Comparison of ENCODE assay signal across 15 cellular contexts in genomic region chr11:66339163-66339675, GRCh38. TPM values are rescaled to one million over a fixed set of nuclear protein-coding genes. Genes with fewer than 3 reads are reported as not detected.
DNase-seq lines count a peak whose midpoint lies in the region; ATAC-seq and TF ChIP-seq lines count a peak whose summit lies in the region.
"Had no signal": no experiment of that assay in that cellular context is flagged by ENCODE, and none has a peak within 500 bp of the region (broad histone marks: within the 10 kb centered on the region; RNA-seq: fewer than 3 reads in every experiment).

No MANE protein-coding gene starts in this region.

- TF ChIP-seq EP300 in SK-N-SH (IDR thresholded peaks at IDR 0.05; ENCODE audit: borderline replicate concordance in 1 of 2, low read depth in 1 of 2, low read length in 1 of 2) (no peak), sigmoid colon (IDR thresholded peaks at IDR 0.05) (no peak)

- H3K79me2 ChIP-seq in SK-N-SH (ENCODE audit: insufficient read depth): peaks cover 39% of the 10 kb centered on the region

- no peak for TF ChIP-seq POLR2A in sigmoid colon (IDR thresholded peaks at IDR 0.05)

- peak overlapping the region in 1 of 2 experiments; percentile 94; a peak in 1 of 4 replicates for H3K27ac ChIP-seq in SK-N-SH (ENCODE audit: low read depth in 2 of 2, low read length in 1 of 2)
- no peak overlapping the region for H3K27ac ChIP-seq in sigmoid colon

- no peak overlapping the region for H3K9ac ChIP-seq in SK-N-SH

- H3K9me3 ChIP-seq in SK-N-SH: no peaks in the 10 kb centered on the region
- no peaks in the 10 kb centered on the region for H3K9me3 ChIP-seq in sigmoid colon

- H3K27me3 ChIP-seq in SK-N-SH (ENCODE audit: insufficient read depth) (no peaks in the 10 kb centered on the region), sigmoid colon (no peaks in the 10 kb centered on the region)

- 0 out of 2 replicates have a peak overlapping the region, but pooled peaks have one; percentile 3 for H3K4me2 ChIP-seq in SK-N-SH

- CTCF ChIA-PET in SK-N-SH (lab: Yijun Ruan, JAX): interaction anchor here (5.4 kb wide), 1 partner anchor 27 kb away, joined by 74 read pairs; no protein-coding TSS in a partner anchor

- no peaks in the 10 kb centered on the region; the same call in 1 of the 2 replicates for H4K20me1 ChIP-seq in SK-N-SH (ENCODE audit: insufficient read depth)

- no peak for ATAC-seq in SK-N-SH treated with all-trans-retinoic acid at 6 μM for 48 hours
- ATAC-seq in esophagus mucosa: peak; percentile 63
- ATAC-seq in HG03039 (IDR thresholded peaks at IDR 0.05; ENCODE audit: unreplicated experiment): no peak
- ATAC-seq: activated CD8-positive, alpha-beta memory T cell treated with anti-CD3 and anti-CD28 coated beads, Interleukin-2, amount 10 ng/mL, durations not matched to agents 7 days and 5 days; WTC11 had no signal

- DNase-seq in SK-N-SH (no peak), RPMI7951 (ENCODE audit: low read depth) (peak; percentile 87), sigmoid colon (peak; percentile 36), DMS114 treated with DMSO at 0.1 percent for 48 hours (lab: John Stamatoyannopoulos, UW; ENCODE audit: unreplicated experiment) (no peak)
- DNase-seq in stimulated activated CD4-positive, alpha-beta T cell treated with anti-CD3 and anti-CD28 coated beads, Interleukin-1b, Interleukin-23, amount 100 ng/mL, for 48 hours: no peak
- DNase-seq: activated CD8-positive, alpha-beta memory T cell treated with anti-CD3 and anti-CD28 coated beads, Interleukin-2, amount 10 ng/mL, durations not matched to agents 7 days and 5 days; central memory CD4-positive, alpha-beta T cell; NCI-H187; NCI-H526; substantia nigra had no signal

- H3F3A ChIP-seq in SK-N-SH (replicated peaks; ENCODE audit: insufficient read depth): peaks cover 10% of the 10 kb centered on the region

- intact Hi-C loops in sigmoid colon (cut with DNase I): no loop called here

- H3K4me3 ChIP-seq in SK-N-SH (ENCODE audit: low read depth in 2 of 2, low read length in 1 of 2) (no peak overlapping the region), sigmoid colon (no peak overlapping the region)

- TF ChIP-seq RAD21 in SK-N-SH (IDR thresholded peaks at IDR 0.05; ENCODE audit: low read length): no peak

- TF ChIP-seq CTCF in SK-N-SH (IDR thresholded peaks at IDR 0.05) (no peak), sigmoid colon (IDR thresholded peaks at IDR 0.05) (no peak)

- H3K4me1 ChIP-seq in SK-N-SH (ENCODE audit: control insufficient read depth in 1 of 2, insufficient read depth in 2 of 2, low read depth in 1 of 2, low read length in 1 of 2) (peaks cover 33 to 52% of the 10 kb centered on the region in 2 experiments), sigmoid colon (peaks cover 0 to 40% (median 38%) of the 10 kb centered on the region in 4 donors)

- WGBS in SK-N-SH (ENCODE audit: low lambda C conversion rate): 92% methylated on average over 6 of the region's 6 CpGs
- WGBS in sigmoid colon, 2 donors: 92% methylated on average over 6 of the region's 6 CpGs

- H2AFZ ChIP-seq in SK-N-SH (ENCODE audit: low read depth): no peak overlapping the region

- POLR2A ChIA-PET in SK-N-SH (lab: Yijun Ruan, JAX): no interaction called here

- H3K36me3 ChIP-seq in SK-N-SH (replicated peaks in 1 of 2; ENCODE audit: control insufficient read depth in 1 of 2, insufficient read depth in 2 of 2, low read length in 1 of 2) (peaks cover 7 to 40% of the 10 kb centered on the region in 2 experiments), sigmoid colon (peaks cover 10 to 58% (median 33%) of the 10 kb centered on the region in 4 donors)

- H3K9me2 ChIP-seq in SK-N-SH: no peaks in the 10 kb centered on the region

TF ChIP-seq in SK-N-SH, 30 proteins besides CTCF, POLR2A, EP300 and RAD21 (continues in another document):
- TF ChIP-seq, protein P1, sequence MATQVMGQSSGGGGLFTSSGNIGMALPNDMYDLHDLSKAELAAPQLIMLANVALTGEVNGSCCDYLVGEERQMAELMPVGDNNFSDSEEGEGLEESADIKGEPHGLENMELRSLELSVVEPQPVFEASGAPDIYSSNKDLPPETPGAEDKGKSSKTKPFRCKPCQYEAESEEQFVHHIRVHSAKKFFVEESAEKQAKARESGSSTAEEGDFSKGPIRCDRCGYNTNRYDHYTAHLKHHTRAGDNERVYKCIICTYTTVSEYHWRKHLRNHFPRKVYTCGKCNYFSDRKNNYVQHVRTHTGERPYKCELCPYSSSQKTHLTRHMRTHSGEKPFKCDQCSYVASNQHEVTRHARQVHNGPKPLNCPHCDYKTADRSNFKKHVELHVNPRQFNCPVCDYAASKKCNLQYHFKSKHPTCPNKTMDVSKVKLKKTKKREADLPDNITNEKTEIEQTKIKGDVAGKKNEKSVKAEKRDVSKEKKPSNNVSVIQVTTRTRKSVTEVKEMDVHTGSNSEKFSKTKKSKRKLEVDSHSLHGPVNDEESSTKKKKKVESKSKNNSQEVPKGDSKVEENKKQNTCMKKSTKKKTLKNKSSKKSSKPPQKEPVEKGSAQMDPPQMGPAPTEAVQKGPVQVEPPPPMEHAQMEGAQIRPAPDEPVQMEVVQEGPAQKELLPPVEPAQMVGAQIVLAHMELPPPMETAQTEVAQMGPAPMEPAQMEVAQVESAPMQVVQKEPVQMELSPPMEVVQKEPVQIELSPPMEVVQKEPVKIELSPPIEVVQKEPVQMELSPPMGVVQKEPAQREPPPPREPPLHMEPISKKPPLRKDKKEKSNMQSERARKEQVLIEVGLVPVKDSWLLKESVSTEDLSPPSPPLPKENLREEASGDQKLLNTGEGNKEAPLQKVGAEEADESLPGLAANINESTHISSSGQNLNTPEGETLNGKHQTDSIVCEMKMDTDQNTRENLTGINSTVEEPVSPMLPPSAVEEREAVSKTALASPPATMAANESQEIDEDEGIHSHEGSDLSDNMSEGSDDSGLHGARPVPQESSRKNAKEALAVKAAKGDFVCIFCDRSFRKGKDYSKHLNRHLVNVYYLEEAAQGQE (IDR thresholded peaks at IDR 0.05; ENCODE audit: low read depth, low read length): no peak

TF ChIP-seq in SK-N-SH treated with all-trans-retinoic acid at 6 μM for 48 hours, 23 proteins besides CTCF, POLR2A, EP300 and RAD21 (continues in another document):
- TF ChIP-seq ARNTL (CRISPR knock-in tag; IDR thresholded peaks at IDR 0.05; ENCODE audit: borderline replicate concordance, low read depth) (no peak), ZFP3 (CRISPR knock-in tag; IDR thresholded peaks at IDR 0.05) (no peak), TCF4 (CRISPR knock-in tag; IDR thresholded peaks at IDR 0.05; ENCODE audit: borderline replicate concordance) (no peak), ZNF565 (CRISPR knock-in tag; conservative IDR thresholded peaks at IDR 0.05; ENCODE audit: low read depth) (no peak)
- TF ChIP-seq, protein P2, sequence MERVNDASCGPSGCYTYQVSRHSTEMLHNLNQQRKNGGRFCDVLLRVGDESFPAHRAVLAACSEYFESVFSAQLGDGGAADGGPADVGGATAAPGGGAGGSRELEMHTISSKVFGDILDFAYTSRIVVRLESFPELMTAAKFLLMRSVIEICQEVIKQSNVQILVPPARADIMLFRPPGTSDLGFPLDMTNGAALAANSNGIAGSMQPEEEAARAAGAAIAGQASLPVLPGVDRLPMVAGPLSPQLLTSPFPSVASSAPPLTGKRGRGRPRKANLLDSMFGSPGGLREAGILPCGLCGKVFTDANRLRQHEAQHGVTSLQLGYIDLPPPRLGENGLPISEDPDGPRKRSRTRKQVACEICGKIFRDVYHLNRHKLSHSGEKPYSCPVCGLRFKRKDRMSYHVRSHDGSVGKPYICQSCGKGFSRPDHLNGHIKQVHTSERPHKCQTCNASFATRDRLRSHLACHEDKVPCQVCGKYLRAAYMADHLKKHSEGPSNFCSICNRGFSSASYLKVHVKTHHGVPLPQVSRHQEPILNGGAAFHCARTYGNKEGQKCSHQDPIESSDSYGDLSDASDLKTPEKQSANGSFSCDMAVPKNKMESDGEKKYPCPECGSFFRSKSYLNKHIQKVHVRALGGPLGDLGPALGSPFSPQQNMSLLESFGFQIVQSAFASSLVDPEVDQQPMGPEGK (CRISPR knock-in tag; IDR thresholded peaks at IDR 0.05; ENCODE audit: borderline replicate concordance): no peak

RNA-seq across cellular contexts. Expression of gene RIN1, which starts 3.0 kb away (rescaled TPM):
- polyA plus RNA-seq in SK-N-SH (2012; rRNA removed) (13.0 and 16.9 TPM in 2 replicates), sigmoid colon (10 to 100 TPM in 1 of 3 donors, 1 to 10 TPM in 2; 2.4 to 10.2 (median 3.2) TPM)
- polyA plus RNA-seq in SK-N-SH (2012; cell fraction: cytosol; rRNA removed): 6.1 and 9.3 TPM in 2 replicates
- 71.9 and 87.9 TPM in 2 replicates for polyA plus RNA-seq in SK-N-SH (2012; cell fraction: nucleus; rRNA removed)
- 28.0 and 38.8 TPM in 2 replicates for total RNA-seq in RPMI7951 (2014; rRNA removed; shearing (Covaris generic))
- total RNA-seq in esophagus mucosa (23.1 TPM), sigmoid colon (1 to 10 TPM in 3 of 4 donors, under 1 TPM in 1; 0.68 to 6.1 (median 2.4) TPM)

RNA-seq across cellular contexts. Expression of gene BRMS1, which starts 5.7 kb away (rescaled TPM):
- polyA plus RNA-seq in SK-N-SH (2012; rRNA removed) (70.0 and 76.5 TPM in 2 replicates), sigmoid colon (10 to 100 TPM; 65.4 to 81.8 (median 72.1) TPM)
- polyA plus RNA-seq in SK-N-SH (2012; cell fraction: cytosol; rRNA removed): 65.3 and 67.8 TPM in 2 replicates
- polyA plus RNA-seq in SK-N-SH (2012; cell fraction: nucleus; rRNA removed): 66.8 and 73.5 TPM in 2 replicates
- 91.7 and 92.6 TPM in 2 replicates for total RNA-seq in RPMI7951 (2014; rRNA removed; shearing (Covaris generic))
- total RNA-seq in esophagus mucosa (31.8 TPM), sigmoid colon (10 to 100 TPM; 20.2 to 36.2 (median 24.9) TPM)

RNA-seq across cellular contexts. Expression of gene B4GAT1, which starts 8.2 kb away (rescaled TPM):
- polyA plus RNA-seq in SK-N-SH (2012; rRNA removed): 26.4 TPM in 2 replicates
- 18.3 and 23.9 TPM in 2 replicates for polyA plus RNA-seq in SK-N-SH (2012; cell fraction: cytosol; rRNA removed)
- 17.6 and 20.1 TPM in 2 replicates for polyA plus RNA-seq in SK-N-SH (2012; cell fraction: nucleus; rRNA removed)
- total RNA-seq in RPMI7951 (2014; rRNA removed; shearing (Covaris generic)): 49.3 and 50.5 TPM in 2 replicates
- total RNA-seq in esophagus mucosa: 3.5 TPM
- total RNA-seq in sigmoid colon: 10 to 100 TPM; 41.4 to 43.5 (median 43.1) TPM
- 10 to 100 TPM in 1 of 3 donors, 1 to 10 TPM in 2; 4.2 to 17.4 (median 4.8) TPM for polyA plus RNA-seq in sigmoid colon

RNA-seq across cellular contexts. Expression of gene CD248, which starts 22.4 kb away (rescaled TPM):
- polyA plus RNA-seq in SK-N-SH (2012; rRNA removed): 2.6 and 7.7 TPM in 2 replicates
- 2.9 and 3.8 TPM in 2 replicates for polyA plus RNA-seq in SK-N-SH (2012; cell fraction: cytosol; rRNA removed)
- 3.0 and 4.6 TPM in 2 replicates for polyA plus RNA-seq in SK-N-SH (2012; cell fraction: nucleus; rRNA removed)
- not detected in 2 replicates for total RNA-seq in RPMI7951 (2014; rRNA removed; shearing (Covaris generic))
- 4.0 TPM for total RNA-seq in esophagus mucosa
- total RNA-seq in sigmoid colon: 10 to 100 TPM in 2 of 4 donors, 1 to 10 TPM in 2; 5.8 to 26.3 (median 13.0) TPM
- polyA plus RNA-seq in sigmoid colon: 10 to 100 TPM in 1 of 3 donors, 1 to 10 TPM in 2; 1.2 to 13.7 (median 3.0) TPM
- total RNA-seq: A172 had no signal

RNA-seq across cellular contexts. Expression of gene SLC29A2, which starts 32.3 kb away (rescaled TPM):
- polyA plus RNA-seq in SK-N-SH (2012; rRNA removed): 3.2 and 3.7 TPM in 2 replicates
- polyA plus RNA-seq in SK-N-SH (2012; cell fraction: cytosol; rRNA removed): 1.4 and 2.4 TPM in 2 replicates
- polyA plus RNA-seq in SK-N-SH (2012; cell fraction: nucleus; rRNA removed): 13.0 and 14.4 TPM in 2 replicates
- total RNA-seq in RPMI7951 (2014; rRNA removed; shearing (Covaris generic)): 0.39 and 1.4 TPM in 2 replicates
- 3.6 TPM for total RNA-seq in esophagus mucosa
- total RNA-seq in sigmoid colon: under 1 TPM; 0.41 to 0.99 (median 0.63) TPM
- 10 to 100 TPM in 1 of 3 donors, 1 to 10 TPM in 2; 2.4 to 28.0 (median 2.5) TPM for polyA plus RNA-seq in sigmoid colon
- total RNA-seq: A172 had no signal

Comparison
In these comparisons a context has a peak if more than half of its experiments do, and no peak if none do; other contexts are left out.
1. DNase-seq: peak in RPMI7951 (single experiment) and sigmoid colon (single experiment); none in SK-N-SH (single experiment), stimulated activated CD4-positive, alpha-beta T cell treated with anti-CD3 and anti-CD28 coated beads, Interleukin-1b, Interleukin-23, amount 100 ng/mL, for 48 hours (single experiment) and DMS114 treated with DMSO at 0.1 percent for 48 hours (single experiment).